Comparison of ENCODE assay signal across 3 cellular contexts in genomic region chr15:76668900-76669299, GRCh38.
"Had no signal": no experiment of that assay in that cellular context is flagged by ENCODE, and none has a peak within 500 bp of the region (broad histone marks: within the 10 kb centered on the region; RNA-seq: fewer than 3 reads in every experiment).

No MANE protein-coding gene starts in this region.

- DNase-seq: H9, HCEC 1CT had no signal

- H3K9me3 Mint-ChIP-seq: GM23338, H9 had no signal

- H3K4me3 Mint-ChIP-seq: GM23338, H9 had no signal

- H3K4me3 ChIP-seq: GM23338 had no signal

- ATAC-seq: GM23338 had no signal

- H3K27ac Mint-ChIP-seq: GM23338, H9 had no signal
